Comparison of ENCODE assay signal across 16 cellular contexts in the genomic region with DNA sequence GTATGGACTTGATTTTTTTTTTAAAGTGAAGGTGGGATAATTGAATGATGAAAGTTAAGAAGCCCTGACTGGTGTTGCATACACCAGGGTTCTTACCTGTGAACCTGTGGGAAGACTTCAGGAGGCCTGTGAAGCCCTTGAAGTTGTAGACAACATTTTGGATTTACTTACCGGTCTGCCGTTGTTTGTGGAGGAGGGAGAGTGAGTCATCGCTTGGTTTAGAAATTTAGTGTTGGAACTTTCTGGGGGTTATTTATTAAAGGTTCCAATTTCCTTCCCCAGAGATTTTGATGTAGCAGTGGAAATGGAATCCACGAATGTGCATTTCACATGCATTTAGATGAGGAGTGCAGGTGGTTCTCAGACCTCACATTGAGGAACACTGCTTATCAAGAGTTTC. TPM values are rescaled to one million over a fixed set of nuclear protein-coding genes. Genes with fewer than 3 reads are reported as not detected.
DNase-seq lines count a peak whose midpoint lies in the region; ATAC-seq, FAIRE-seq and TF ChIP-seq lines count a peak whose summit lies in the region.
"Had no signal": no experiment of that assay in that cellular context is flagged by ENCODE, and none has a peak within 500 bp of the region (broad histone marks: within the 10 kb centered on the region; RNA-seq: fewer than 3 reads in every experiment).

No MANE protein-coding gene starts in this region.

- H3K27ac Mint-ChIP-seq in dendritic cell treated with granulocyte-macrophage colony-stimulating factor and Interleukin-4, amounts not matched to agents 40 ng/mL and 50 ng/mL, for 4 days = peak overlapping the region; percentile 50
- H3K27ac Mint-ChIP-seq in natural killer cell = peak overlapping the region; percentile 42 to 65
- H3K27ac Mint-ChIP-seq: B cell had no signal

- H3K4me1 Mint-ChIP-seq in dendritic cell treated with granulocyte-macrophage colony-stimulating factor and Interleukin-4, amounts not matched to agents 40 ng/mL and 50 ng/mL, for 4 days (ENCODE audit: low read depth) = peaks cover 93% of the 10 kb centered on the region
- peaks cover 76 to 79% of the 10 kb centered on the region in 2 donors for H3K4me1 Mint-ChIP-seq in natural killer cell
- H3K4me1 Mint-ChIP-seq: B cell had no signal

- no peak for TF ChIP-seq POLR2A in GM12891 (IDR thresholded peaks at IDR 0.05; ENCODE audit: low read depth, low read length)

- TF ChIP-seq CTCF in natural killer cell (IDR thresholded peaks at IDR 0.05) = no peak

- no peaks in the 10 kb centered on the region for H3K27me3 Mint-ChIP-seq in dendritic cell treated with granulocyte-macrophage colony-stimulating factor and Interleukin-4, amounts not matched to agents 40 ng/mL and 50 ng/mL, for 4 days
- no peaks in the 10 kb centered on the region for H3K27me3 Mint-ChIP-seq in natural killer cell (ENCODE audit: low read depth in 2 of 2)
- H3K27me3 Mint-ChIP-seq: B cell had no signal

- intact Hi-C loops in dendritic cell treated with granulocyte-macrophage colony-stimulating factor and Interleukin-4, amounts not matched to agents 40 ng/mL and 50 ng/mL, for 4 days (cut with micrococcal nuclease) = loop anchor here (5.0 to 10.0 kb wide), 2 partner anchors 45 to 48 kb away; partner anchors contain the start of gene ARHGAP26
- intact Hi-C loops in natural killer cell (cut with micrococcal nuclease) = no loop called here

- no peak for FAIRE-seq in GM12891 (lab: Jason Lieb, UNC)
- FAIRE-seq: frontal cortex had no signal

- H3K9me3 Mint-ChIP-seq in dendritic cell treated with granulocyte-macrophage colony-stimulating factor and Interleukin-4, amounts not matched to agents 40 ng/mL and 50 ng/mL, for 4 days = no peaks in the 10 kb centered on the region
- H3K9me3 Mint-ChIP-seq in natural killer cell = no peaks in the 10 kb centered on the region

- ATAC-seq in natural killer cell (no peak), HG02970 (IDR thresholded peaks at IDR 0.05; ENCODE audit: low FRiP score, unreplicated experiment) (no peak), HG03097 (IDR thresholded peaks at IDR 0.05; ENCODE audit: low FRiP score, unreplicated experiment) (no peak)
- ATAC-seq: lower lobe of right lung had no signal

- DNase-seq in Daoy (ENCODE audit: low read depth) = peak; percentile 27
- peak; percentile 63 for DNase-seq in M059J (ENCODE audit: low read depth)
- no peak for DNase-seq in natural killer cell
- no peak for DNase-seq in NCI-H1436 (lab: John Stamatoyannopoulos, UW)
- DNase-seq in GM12891 (ENCODE audit: insufficient read length, low spot score) = no peak
- DNase-seq: activated CD4-positive, CD25-positive, alpha-beta regulatory T cell treated with anti-CD3 and anti-CD28 coated beads, Interleukin-2, amount 50 U/mL, for 72 hours; activated gamma-delta T cell; lower lobe of right lung; MV-4-11; RPMI8226; stimulated activated CD4-positive, alpha-beta T cell treated with anti-CD3 and anti-CD28 coated beads, Interleukin-1b, Interleukin-23, amount 100 ng/mL, for 48 hours had no signal

- H3K36me3 Mint-ChIP-seq in dendritic cell treated with granulocyte-macrophage colony-stimulating factor and Interleukin-4, amounts not matched to agents 40 ng/mL and 50 ng/mL, for 4 days (ENCODE audit: low read depth) = peaks cover 7% of the 10 kb centered on the region
- no peaks in the 10 kb centered on the region for H3K36me3 Mint-ChIP-seq in natural killer cell

- no peak overlapping the region for H3K4me3 Mint-ChIP-seq in dendritic cell treated with granulocyte-macrophage colony-stimulating factor and Interleukin-4, amounts not matched to agents 40 ng/mL and 50 ng/mL, for 4 days
- H3K4me3 Mint-ChIP-seq in natural killer cell = no peak overlapping the region
- H3K4me3 Mint-ChIP-seq: B cell had no signal

TF ChIP-seq in GM12891, 5 proteins besides CTCF, POLR2A, EP300 and RAD21:
- TF ChIP-seq SPI1 (IDR thresholded peaks at IDR 0.05; ENCODE audit: low read depth, low read length) = no peak
- TF ChIP-seq POLR2AphosphoS5 (IDR thresholded peaks at IDR 0.05; ENCODE audit: low read depth, low read length) = no peak
- no peak for TF ChIP-seq PAX5 (IDR thresholded peaks at IDR 0.05; ENCODE audit: insufficient read depth, low read length, severe bottlenecking)
- TF ChIP-seq POU2F2 (IDR thresholded peaks at IDR 0.05; ENCODE audit: low read depth, low read length) = no peak
- TF ChIP-seq TAF1 (IDR thresholded peaks at IDR 0.05; ENCODE audit: low read depth, low read length) = no peak

RNA-seq across cellular contexts. Expression of gene ARHGAP26, which starts 49.6 kb away (rescaled TPM):
- 5.8 and 7.7 TPM in 2 replicates for total RNA-seq in Daoy (2014; rRNA removed; shearing (Covaris generic))
- total RNA-seq in M059J (2014; rRNA removed; shearing (Covaris generic)) = 3.5 and 5.5 TPM in 2 replicates
- 100 to 1,000 TPM; 153 to 159 (median 158) TPM for total RNA-seq in natural killer cell
- 9.8 TPM for polyA plus RNA-seq in GM12891 (2012; ENCODE audit: low read depth, missing spikeins)

Comparison
In these comparisons a context has a peak if more than half of its experiments do, and no peak if none do; other contexts are left out.
1. DNase-seq: peak in Daoy (single experiment) and M059J (single experiment); none in natural killer cell (single experiment), NCI-H1436 (single experiment) and GM12891 (single experiment).
2. RNA of gene ARHGAP26, which starts 49.6 kb away (total RNA-seq): 153 to 159 TPM in natural killer cell; 5.8 to 7.7 TPM in Daoy and 3.5 to 5.5 TPM in M059J; every median in the first group is over 10 times any median in the second.